Comparison of ENCODE assay signal across 19 cellular contexts in the genomic region with DNA sequence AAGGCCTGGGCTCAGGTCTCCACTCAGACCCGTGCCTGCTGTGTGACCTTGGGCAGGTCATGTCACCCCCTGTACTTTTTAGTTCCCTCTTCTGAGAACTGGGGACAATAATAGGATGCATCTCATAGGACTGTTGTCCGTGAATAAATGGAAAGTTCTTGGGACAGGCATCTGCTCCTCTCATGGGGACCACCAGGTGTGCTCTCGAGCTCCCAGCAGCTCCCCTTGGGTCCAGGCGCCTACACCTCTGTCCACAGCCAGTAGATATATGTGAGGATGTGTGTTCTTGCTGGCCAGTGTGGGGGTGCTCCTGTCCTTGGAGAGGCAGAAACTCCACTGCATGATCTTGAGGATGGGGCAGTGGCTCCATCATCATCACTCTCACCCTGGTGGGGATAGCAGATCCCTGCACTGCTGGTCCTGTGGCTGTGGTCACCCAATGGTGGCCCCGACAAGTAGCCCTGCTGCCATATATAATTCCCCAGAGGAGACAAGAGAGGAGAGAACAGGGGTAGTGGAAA.
A peak's percentile ranks its signal among the peaks of the same experiment; 100 is the strongest.
DNase-seq lines count a peak whose midpoint lies in the region; ATAC-seq, FAIRE-seq and TF ChIP-seq lines count a peak whose summit lies in the region.
"Had no signal": no experiment of that assay in that cellular context is flagged by ENCODE, and none has a peak within 500 bp of the region (broad histone marks: within the 10 kb centered on the region; RNA-seq: fewer than 3 reads in every experiment).

No MANE protein-coding gene starts in this region.

- H3K4me3 ChIP-seq in AG10803 (ENCODE audit: low read length) (no peak overlapping the region), kidney (ENCODE audit: low read length in 2 of 2) (no peak overlapping the region), transverse colon (no peak overlapping the region)
- H3K4me3 ChIP-seq: BLaER1, esophagus squamous epithelium, prostate gland had no signal

- H3K9ac ChIP-seq in kidney (ENCODE audit: low read length in 2 of 2), result no peak overlapping the region
- H3K9ac ChIP-seq: BLaER1 had no signal

- no peak for ATAC-seq in foreskin keratinocyte
- ATAC-seq: stimulated activated memory B cell treated with anti-CD40 and anti-IgM and Interleukin-4, amounts not matched to agents 10 μg/mL and 1 μg/mL and 100 μg/mL, for 72 hours had no signal

- H3K4me1 ChIP-seq in foreskin keratinocyte (no peaks in the 10 kb centered on the region), kidney (ENCODE audit: control insufficient read depth in 1 of 2, insufficient read depth in 1 of 2, low read depth in 1 of 2, low read length in 2 of 2) (no peaks in the 10 kb centered on the region), transverse colon (no peaks in the 10 kb centered on the region)
- H3K4me1 ChIP-seq: esophagus squamous epithelium, prostate gland had no signal

- 85% methylated on average over 5 of the region's 5 CpGs; no CpG with 5 or more reads in 1 of the 2 donors for WGBS in transverse colon (ENCODE audit: low coverage in 1 of 2), 2 donors

- no peak for FAIRE-seq in kidney (lab: Jason Lieb, UNC)

- intact Hi-C loops in kidney (cut with DNase I) (no loop called here), transverse colon (cut with DNase I; ENCODE audit: low total_unique reads) (no loop called here)

- H3K9me3 ChIP-seq in kidney (ENCODE audit: control insufficient read depth in 1 of 2, low read length in 2 of 2), result no peaks in the 10 kb centered on the region
- no peaks in the 10 kb centered on the region for H3K9me3 ChIP-seq in transverse colon
- H3K9me3 ChIP-seq: BLaER1, esophagus squamous epithelium, prostate gland had no signal

- DNase-seq in AG10803 (ENCODE audit: low read depth) (no peak), SK-MEL-5 (ENCODE audit: low read depth, low spot score) (peak; percentile 7), foreskin keratinocyte (no peak), kidney (no peak), NCI-H524 treated with DMSO at 0.1 percent for 48 hours (lab: John Stamatoyannopoulos, UW) (no peak), epidermal melanocyte (ENCODE audit: insufficient read length, low spot score) (no peak), transverse colon (no peak)
- DNase-seq: activated CD4-positive, alpha-beta T cell treated with anti-CD3 and anti-CD28 coated beads, Interleukin-2, amount 50 U/mL, for 48 hours; central memory CD4-positive, alpha-beta T cell; esophagus squamous epithelium; GDM1; mesenchymal stem cell; NCI-H226; stimulated activated CD4-positive, alpha-beta T cell treated with anti-CD3 and anti-CD28 coated beads, Interleukin-2, amount 100 ng/mL, for 48 hours had no signal

- no peak for TF ChIP-seq EP300 in transverse colon (IDR thresholded peaks at IDR 0.05; ENCODE audit: low read depth)

- H3K27me3 ChIP-seq in foreskin keratinocyte (peaks cover 32% of the 10 kb centered on the region), transverse colon (no peaks in the 10 kb centered on the region)
- H3K27me3 ChIP-seq: BLaER1 had no signal

- in situ Hi-C loops in SK-MEL-5 (cut with HindIII; ENCODE audit: low pct_unique_long_range_greater_than_20kb, low sequenced_read_pairs), result no loop called here
- in situ Hi-C loops in transverse colon (cut with MboI; ENCODE audit: low pct_ligation_motif_present in 1 of 4, low pct_unique_long_range_greater_than_20kb in 1 of 4, low sequenced_read_pairs in 3 of 4), result no loop called here

- no peak for TF ChIP-seq POLR2A in transverse colon (IDR thresholded peaks at IDR 0.05)

- TF ChIP-seq CTCF in AG10803 (conservative IDR thresholded peaks at IDR 0.05; ENCODE audit: low read length) (peak; percentile 4; the same call in 1 of the 2 replicates), GM12873 (IDR thresholded peaks at IDR 0.05; ENCODE audit: insufficient read depth, low read depth, low read length, missing control alignments) (peak; percentile 44), foreskin keratinocyte (conservative IDR thresholded peaks at IDR 0.05) (peak; percentile 28), kidney (IDR thresholded peaks at IDR 0.05; ENCODE audit: borderline replicate concordance, extremely low read depth, insufficient read depth) (no peak), transverse colon (IDR thresholded peaks at IDR 0.05) (no peak)

- no peak overlapping the region for H3K27ac ChIP-seq in foreskin keratinocyte
- H3K27ac ChIP-seq in kidney (ENCODE audit: low read depth in 2 of 2, low read length in 2 of 2), result no peak overlapping the region
- no peak overlapping the region for H3K27ac ChIP-seq in transverse colon
- H3K27ac ChIP-seq: BLaER1, esophagus squamous epithelium, RWPE1 had no signal

- H3K36me3 ChIP-seq in kidney (ENCODE audit: control insufficient read depth in 1 of 2, insufficient read depth in 2 of 2, low read length in 2 of 2), result no peaks in the 10 kb centered on the region
- H3K36me3 ChIP-seq in transverse colon, result no peaks in the 10 kb centered on the region
- H3K36me3 ChIP-seq: BLaER1, esophagus squamous epithelium, prostate gland had no signal

Comparison
In these comparisons a context has a peak if more than half of its experiments do, and no peak if none do; other contexts are left out.
1. CTCF ChIP-seq: peak in AG10803 (single experiment), GM12873 (single experiment) and foreskin keratinocyte (single experiment); none in kidney (single experiment) and transverse colon (0 of 5).